14 cellular contexts compared by ENCODE assay signal in genomic region chr9:36316629-36317317, GRCh38. TPM values are rescaled to one million over a fixed set of nuclear protein-coding genes. Genes with fewer than 3 reads are reported as not detected.
DNase-seq lines count a peak whose midpoint lies in the region; TF ChIP-seq lines count a peak whose summit lies in the region.
"Had no signal": no experiment of that assay in that cellular context is flagged by ENCODE, and none has a peak within 500 bp of the region (broad histone marks: within the 10 kb centered on the region; RNA-seq: fewer than 3 reads in every experiment).

No MANE protein-coding gene starts in this region.

- 39% methylated on average over 12 of the region's 12 CpGs for WGBS in prostate gland

- CTCF ChIA-PET in Calu3 (lab: Charles Lee), result interaction anchor here (0.5 to 1.6 kb wide), 2 partner anchors 10 to 32 kb away, joined by 4 read pairs; no protein-coding TSS in a partner anchor

- DNase-seq in Calu3, result peak; percentile 60
- DNase-seq in astrocyte of the hippocampus (ENCODE audit: low read depth, low spot score), result peak; percentile 22
- DNase-seq in inferior parietal cortex (ENCODE audit: extremely low spot score), result peak; percentile 85
- DNase-seq in prostate gland (ENCODE audit: low spot score), result peak; percentile 50
- no peak for DNase-seq in UCSD-AML1 (lab: John Stamatoyannopoulos, UW; ENCODE audit: unreplicated experiment)
- no peak for DNase-seq in activated T-cell treated with anti-CD3 and anti-CD28 coated beads, Interleukin-2, amount 50 U/mL, for 48 hours
- DNase-seq in cerebellar nuclear complex (lab: John Stamatoyannopoulos, UW), result no peak
- no peak for DNase-seq in activated CD4-positive, alpha-beta T cell treated with anti-CD3 and anti-CD28 coated beads, Interleukin-2, amount 50 U/mL, for 48 hours
- DNase-seq: activated T-cell treated with anti-CD3 and anti-CD28 coated beads, Interleukin-2, amount 50 U/mL, for 72 hours; BE2C; erythroblast; immature natural killer cell; NCI-H1694 treated with DMSO at 0.1 percent for 48 hours; stimulated activated CD4-positive, alpha-beta T cell treated with anti-CD3 and anti-CD28 coated beads, Interleukin-1b, Interleukin-23, amount 100 ng/mL, for 48 hours had no signal

- H3K9me3 Mint-ChIP-seq in Calu3 (ENCODE audit: low read depth, unreplicated experiment), result no peaks in the 10 kb centered on the region
- H3K9me3 Mint-ChIP-seq: activated T-cell treated with anti-CD3 and anti-CD28 coated beads, Interleukin-2, amount 50 U/mL, for 72 hours; immature natural killer cell had no signal

- H3K4me1 ChIP-seq in prostate gland (replicated peaks), result no peaks in the 10 kb centered on the region

- H3K9me3 ChIP-seq in prostate gland, result no peaks in the 10 kb centered on the region
- H3K9me3 ChIP-seq: BE2C had no signal

- H3K36me3 Mint-ChIP-seq in Calu3 (ENCODE audit: insufficient read depth, unreplicated experiment), result peaks cover 18% of the 10 kb centered on the region

- no peaks in the 10 kb centered on the region for H3K27me3 ChIP-seq in prostate gland (replicated peaks; ENCODE audit: insufficient read depth)
- H3K27me3 ChIP-seq: BE2C had no signal

- H3K4me3 ChIP-seq in prostate gland, result no peak overlapping the region

- no TSS peak for BruUV-seq in Calu3 (replicated peaks; lab: Mats Ljungman, UMichigan)

- H3K27me3 Mint-ChIP-seq in Calu3 (ENCODE audit: unreplicated experiment), result no peaks in the 10 kb centered on the region

- intact Hi-C loops in Calu3 (cut with micrococcal nuclease; ENCODE audit: unreplicated experiment) (loop anchor here (5.0 kb wide), 1 partner anchor 64 kb away; no protein-coding TSS in a partner anchor), prostate gland (cut with DNase I) (no loop called here)

- TF ChIP-seq CTCF in Calu3 (IDR thresholded peaks at IDR 0.05; ENCODE audit: unreplicated experiment) (no peak), prostate gland (IDR thresholded peaks at IDR 0.05) (no peak)

- no peaks in the 10 kb centered on the region for H3K4me1 Mint-ChIP-seq in Calu3 (ENCODE audit: low read depth, unreplicated experiment)
- H3K4me1 Mint-ChIP-seq: immature natural killer cell had no signal

- H3K27ac ChIP-seq in prostate gland, result peak overlapping the region; percentile 48 to 60

- H3K27ac Mint-ChIP-seq in Calu3 (ENCODE audit: unreplicated experiment), result peak overlapping the region; percentile 44
- H3K27ac Mint-ChIP-seq: activated T-cell treated with anti-CD3 and anti-CD28 coated beads, Interleukin-2, amount 50 U/mL, for 72 hours; immature natural killer cell had no signal

- no peak overlapping the region for H3K4me3 Mint-ChIP-seq in Calu3 (ENCODE audit: low read depth, unreplicated experiment)
- H3K4me3 Mint-ChIP-seq: activated T-cell treated with anti-CD3 and anti-CD28 coated beads, Interleukin-2, amount 50 U/mL, for 72 hours; immature natural killer cell had no signal

- H3K36me3 ChIP-seq in prostate gland, result no peaks in the 10 kb centered on the region
- H3K36me3 ChIP-seq: BE2C had no signal

- no peak for TF ChIP-seq POLR2A in prostate gland (IDR thresholded peaks at IDR 0.05)

RNA-seq across cellular contexts. Expression of gene GNE, which starts 58.5 kb away (rescaled TPM):
- total RNA-seq in Calu3 (2022) (23.3 and 23.6 TPM in 2 replicates), prostate gland (10 to 100 TPM; 34.5 to 54.0 TPM)

Comparison
In these comparisons a context has a peak if more than half of its experiments do, and no peak if none do; other contexts are left out.
1. DNase-seq: peak in Calu3 (single experiment), astrocyte of the hippocampus (single experiment), inferior parietal cortex (single experiment) and prostate gland (single experiment); none in UCSD-AML1 (single experiment), activated T-cell treated with anti-CD3 and anti-CD28 coated beads, Interleukin-2, amount 50 U/mL, for 48 hours (0 of 2), cerebellar nuclear complex (0 of 2) and activated CD4-positive, alpha-beta T cell treated with anti-CD3 and anti-CD28 coated beads, Interleukin-2, amount 50 U/mL, for 48 hours (0 of 2).